18 cellular contexts compared by ENCODE assay signal in genomic region chr10:34801066-34801738, GRCh38. TPM values are rescaled to one million over a fixed set of nuclear protein-coding genes. Genes with fewer than 3 reads are reported as not detected.
DNase-seq lines count a peak whose midpoint lies in the region; ATAC-seq, FAIRE-seq and TF ChIP-seq lines count a peak whose summit lies in the region.
"Had no signal": no experiment of that assay in that cellular context is flagged by ENCODE, and none has a peak within 500 bp of the region (broad histone marks: within the 10 kb centered on the region; RNA-seq: fewer than 3 reads in every experiment).

No MANE protein-coding gene starts in this region.

- no peaks in the 10 kb centered on the region for H3K36me3 ChIP-seq in muscle layer of colon (ENCODE audit: insufficient read depth, low read length)

- peak overlapping the region; percentile 17 for H3K9ac ChIP-seq in muscle layer of colon (ENCODE audit: low read length)

- DNase-seq in Right ventricle myocardium superior (peak; percentile 51), cardiac septum (ENCODE audit: low spot score) (no peak), fibroblast of the aortic adventitia (ENCODE audit: low read depth) (peak; percentile 60), urothelium cell line (ENCODE audit: low spot score) (no peak), T1000 (lab: John Stamatoyannopoulos, UW) (no peak)
- DNase-seq: activated CD4-positive, alpha-beta memory T cell treated with anti-CD3 and anti-CD28 coated beads for 36 hours; activated gamma-delta T cell; central memory CD4-positive, alpha-beta T cell; foreskin fibroblast; GF-D8; H9; NCI-H1694; NCI-H748 treated with DMSO at 0.1 percent for 48 hours had no signal

- H3K9me3 ChIP-seq in muscle layer of colon (ENCODE audit: low read length) = no peaks in the 10 kb centered on the region

- no peaks in the 10 kb centered on the region for H3K27me3 ChIP-seq in muscle layer of colon (ENCODE audit: control insufficient read depth in 1 of 2, insufficient read depth in 2 of 2, low read length in 2 of 2)

- ATAC-seq in Right ventricle myocardium superior (ENCODE audit: poor library complexity) (peak; percentile 67), HG02763 (IDR thresholded peaks at IDR 0.05; ENCODE audit: unreplicated experiment) (no peak), GM18909 (IDR thresholded peaks at IDR 0.05; ENCODE audit: poor library complexity, unreplicated experiment) (no peak)

- H3K4me3 ChIP-seq in fibroblast of the aortic adventitia (ENCODE audit: low read depth, low read length) (no peak overlapping the region), muscle layer of colon (ENCODE audit: low read depth in 1 of 2, low read length in 2 of 2) (no peak overlapping the region)

- no peak for TF ChIP-seq CTCF in fibroblast of the aortic adventitia (IDR thresholded peaks at IDR 0.05; ENCODE audit: insufficient read depth, low read length)

- peaks cover 18% of the 10 kb centered on the region for H3K4me1 ChIP-seq in muscle layer of colon (ENCODE audit: insufficient read depth, low read length)

- intact Hi-C loops in Right ventricle myocardium superior (cut with DNase I) (no loop called here), cardiac septum (cut with DNase I) (no loop called here)

- peak; percentile 32 for FAIRE-seq in urothelium cell line (lab: Jason Lieb, UNC)
- FAIRE-seq: A204.1 had no signal

- H3K27ac ChIP-seq in muscle layer of colon (ENCODE audit: low read depth, low read length) = peak overlapping the region; percentile 19
- H3K27ac ChIP-seq: HL-60 had no signal

RNA-seq across cellular contexts. Expression of gene PARD3, which starts 13.9 kb away (rescaled TPM):
- 33.5 TPM for total RNA-seq in Right ventricle myocardium superior
- 36.7 TPM for total RNA-seq in cardiac septum
- total RNA-seq in fibroblast of the aortic adventitia (ENCODE audit: low replicate concordance) = 42.1 and 86.8 TPM in 2 replicates

Comparison
In these comparisons a context has a peak if more than half of its experiments do, and no peak if none do; other contexts are left out.
1. DNase-seq: peak in Right ventricle myocardium superior (single experiment) and fibroblast of the aortic adventitia (single experiment); none in cardiac septum (single experiment), urothelium cell line (single experiment) and T1000 (single experiment).